16 cellular contexts compared by ENCODE assay signal in the genomic region with DNA sequence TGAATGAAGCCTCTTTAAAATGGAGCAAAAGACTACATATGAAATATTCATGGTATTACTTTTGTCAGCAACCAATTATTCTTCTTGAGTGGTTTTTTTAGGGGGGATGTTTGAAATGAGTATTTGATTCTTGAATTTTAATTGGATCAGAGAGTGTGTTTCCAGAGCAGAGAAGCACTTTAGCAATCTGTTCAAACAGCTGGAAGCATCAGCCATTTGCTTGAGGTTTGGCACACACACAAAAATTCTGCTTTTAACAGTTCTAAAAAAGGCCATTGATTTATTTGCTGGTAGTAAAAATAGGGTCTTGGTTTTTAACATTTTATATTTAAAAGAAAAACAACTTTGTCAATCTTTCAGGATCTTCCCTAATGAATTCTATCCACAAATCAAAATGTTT.
DNase-seq lines count a peak whose midpoint lies in the region; ATAC-seq and TF ChIP-seq lines count a peak whose summit lies in the region.
"Had no signal": no experiment of that assay in that cellular context is flagged by ENCODE, and none has a peak within 500 bp of the region (broad histone marks: within the 10 kb centered on the region; RNA-seq: fewer than 3 reads in every experiment).

No MANE protein-coding gene starts in this region.

- TF ChIP-seq CTCF in fibroblast of pulmonary artery (IDR thresholded peaks at IDR 0.05; ENCODE audit: low read length, missing control alignments) = no peak

- H3K4me3 Mint-ChIP-seq in stimulated activated naive CD8-positive, alpha-beta T cell treated with anti-CD3 and anti-CD28 coated beads, Interleukin-15, amount 100 ng/mL, for 72 hours = no peak overlapping the region

- no peak overlapping the region for H3K27ac Mint-ChIP-seq in stimulated activated naive CD8-positive, alpha-beta T cell treated with anti-CD3 and anti-CD28 coated beads, Interleukin-15, amount 100 ng/mL, for 72 hours

- no peaks in the 10 kb centered on the region for H3K4me1 Mint-ChIP-seq in stimulated activated naive CD8-positive, alpha-beta T cell treated with anti-CD3 and anti-CD28 coated beads, Interleukin-15, amount 100 ng/mL, for 72 hours

- ATAC-seq in stimulated activated naive CD8-positive, alpha-beta T cell treated with anti-CD3 and anti-CD28 coated beads, Interleukin-15, amount 100 ng/mL, for 72 hours = no peak
- ATAC-seq: left colon had no signal

- DNase-seq in DMS153 (lab: John Stamatoyannopoulos, UW) (peak; percentile 94), NCI-H2029 (lab: John Stamatoyannopoulos, UW) (peak; percentile 85), NCI-H82 treated with DMSO at 0.1 percent for 48 hours (lab: John Stamatoyannopoulos, UW; ENCODE audit: unreplicated experiment) (peak; percentile 53), fibroblast of pulmonary artery (ENCODE audit: low read depth) (peak; percentile 23), COLO829 (ENCODE audit: low spot score) (no peak)
- no peak for DNase-seq in stimulated activated naive CD8-positive, alpha-beta T cell treated with anti-CD3 and anti-CD28 coated beads, Interleukin-15, amount 100 ng/mL, for 72 hours
- DNase-seq in activated CD8-positive, alpha-beta memory T cell treated with anti-CD3 and anti-CD28 coated beads, Interleukin-2, amount 50 U/mL, for 4 hours = no peak
- DNase-seq in NK-92 treated with Interleukin-12 subunit alpha and Interleukin-12 subunit beta, amount 100 ng/mL, for 24 hours (lab: John Stamatoyannopoulos, UW) = no peak
- DNase-seq: activated CD4-positive, alpha-beta T cell treated with anti-CD3 and anti-CD28 coated beads, Interleukin-2, amount 50 U/mL, for 4 hours; amniotic stem cell; colonic mucosa; hippocampal formation; left colon; MG63; stimulated activated naive CD4-positive, alpha-beta T cell had no signal

- no peaks in the 10 kb centered on the region for H3K27me3 Mint-ChIP-seq in stimulated activated naive CD8-positive, alpha-beta T cell treated with anti-CD3 and anti-CD28 coated beads, Interleukin-15, amount 100 ng/mL, for 72 hours

- no peak overlapping the region for H3K4me3 ChIP-seq in fibroblast of pulmonary artery (replicated peaks; ENCODE audit: low read depth, low read length)
- H3K4me3 ChIP-seq: colonic mucosa, MG63, SJSA1 had no signal

- H3K9me3 Mint-ChIP-seq in stimulated activated naive CD8-positive, alpha-beta T cell treated with anti-CD3 and anti-CD28 coated beads, Interleukin-15, amount 100 ng/mL, for 72 hours = no peaks in the 10 kb centered on the region

Comparison
In these comparisons a context has a peak if more than half of its experiments do, and no peak if none do; other contexts are left out.
1. DNase-seq: peak in DMS153 (single experiment), NCI-H2029 (single experiment), NCI-H82 treated with DMSO at 0.1 percent for 48 hours (single experiment) and fibroblast of pulmonary artery (single experiment); none in stimulated activated naive CD8-positive, alpha-beta T cell treated with anti-CD3 and anti-CD28 coated beads, Interleukin-15, amount 100 ng/mL, for 72 hours (0 of 2), COLO829 (single experiment), activated CD8-positive, alpha-beta memory T cell treated with anti-CD3 and anti-CD28 coated beads, Interleukin-2, amount 50 U/mL, for 4 hours (single experiment) and NK-92 treated with Interleukin-12 subunit alpha and Interleukin-12 subunit beta, amount 100 ng/mL, for 24 hours (single experiment).